18 cellular contexts compared by ENCODE assay signal in the genomic region with DNA sequence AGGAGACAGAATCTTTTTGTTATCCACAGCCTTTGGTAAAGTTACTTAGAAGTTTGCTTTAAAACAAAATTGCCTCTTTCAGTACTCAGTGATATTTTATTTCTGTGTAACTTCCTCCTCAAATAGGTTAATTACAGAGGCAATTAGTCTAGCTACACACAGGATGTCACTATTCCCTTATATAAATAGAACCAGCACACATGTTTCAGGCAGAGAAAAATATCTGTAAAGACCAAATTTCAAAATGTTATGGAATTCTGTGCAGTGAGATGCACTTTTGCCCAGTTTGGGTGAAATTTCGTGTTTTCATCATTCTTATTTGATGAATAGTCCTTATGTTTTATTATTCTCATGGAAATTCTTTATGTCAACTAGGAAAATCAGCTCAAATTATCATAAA.
DNase-seq lines count a peak whose midpoint lies in the region; ATAC-seq and TF ChIP-seq lines count a peak whose summit lies in the region.
"Had no signal": no experiment of that assay in that cellular context is flagged by ENCODE, and none has a peak within 500 bp of the region (broad histone marks: within the 10 kb centered on the region; RNA-seq: fewer than 3 reads in every experiment).

No MANE protein-coding gene starts in this region.

- no peak overlapping the region for H2AK5ac ChIP-seq in mesenchymal stem cell (ENCODE audit: low read length, severe bottlenecking)

- H3K36me3 Mint-ChIP-seq in naive thymus-derived CD8-positive, alpha-beta T cell = no peaks in the 10 kb centered on the region
- H3K36me3 Mint-ChIP-seq: activated naive CD8-positive, alpha-beta T cell treated with anti-CD3 and anti-CD28 coated beads, Interleukin-2, amount 10 ng/mL, durations not matched to agents 7 days and 5 days; natural killer cell treated with Interleukin-12 subunit alpha and Interleukin-12 subunit beta and Interleukin-15 and Interleukin-18, amount 100 ng/mL, for 72 hours had no signal

- no peaks in the 10 kb centered on the region for H3K79me2 ChIP-seq in DOHH2 (ENCODE audit: control insufficient read depth, low read length)
- H3K79me2 ChIP-seq in Loucy (ENCODE audit: insufficient read depth, low read length) = no peaks in the 10 kb centered on the region

- H3K9me3 ChIP-seq in DOHH2 (ENCODE audit: control insufficient read depth, insufficient read depth, low read length) = no peaks in the 10 kb centered on the region
- no peaks in the 10 kb centered on the region for H3K9me3 ChIP-seq in Loucy (ENCODE audit: insufficient read depth, low read depth, low read length)
- no peaks in the 10 kb centered on the region for H3K9me3 ChIP-seq in mesenchymal stem cell (ENCODE audit: control insufficient read depth, low read length)
- H3K9me3 ChIP-seq in left lung = no peaks in the 10 kb centered on the region
- H3K9me3 ChIP-seq: SJSA1, thoracic aorta had no signal

- no peaks in the 10 kb centered on the region for H3F3A ChIP-seq in DOHH2 (ENCODE audit: control insufficient read depth, insufficient read depth)
- H3F3A ChIP-seq in Loucy (ENCODE audit: low read depth) = no peaks in the 10 kb centered on the region

- no peak overlapping the region for H3K27ac ChIP-seq in DOHH2 (ENCODE audit: low read depth, low read length)
- no peak overlapping the region for H3K27ac ChIP-seq in mesenchymal stem cell (ENCODE audit: low read length, poor library complexity, severe bottlenecking)
- H3K27ac ChIP-seq in left lung = no peak overlapping the region
- H3K27ac ChIP-seq: SJSA1, thoracic aorta had no signal

- no CpG with 5 or more reads among the region's 1 CpG for WGBS in mesenchymal stem cell

- H3K4me1 ChIP-seq in DOHH2 (ENCODE audit: control insufficient read depth, low read length) (peaks cover 11% of the 10 kb centered on the region), Loucy (ENCODE audit: insufficient read depth, low read length, poor library complexity, severe bottlenecking) (peaks cover 32% of the 10 kb centered on the region), mesenchymal stem cell (ENCODE audit: control insufficient read depth, insufficient read depth, low read depth, low read length) (peaks cover 5% of the 10 kb centered on the region), left lung (no peaks in the 10 kb centered on the region)

- H3K14ac ChIP-seq in mesenchymal stem cell (ENCODE audit: low read length in 2 of 2) = no peak overlapping the region

- H4K8ac ChIP-seq in mesenchymal stem cell (ENCODE audit: low read length) = no peak overlapping the region

- no peak overlapping the region for H3K18ac ChIP-seq in mesenchymal stem cell (ENCODE audit: low read depth in 1 of 2, low read length in 2 of 2)

- no peak overlapping the region for H3K23ac ChIP-seq in mesenchymal stem cell (ENCODE audit: low read length in 2 of 2)

- H3K4ac ChIP-seq in mesenchymal stem cell (ENCODE audit: low read depth in 1 of 2, low read length in 2 of 2) = no peak overlapping the region

- POLR2A ChIA-PET in naive thymus-derived CD8-positive, alpha-beta T cell (lab: Charles Lee) = no interaction called here

- no peak overlapping the region for H3K27ac Mint-ChIP-seq in naive thymus-derived CD8-positive, alpha-beta T cell
- H3K27ac Mint-ChIP-seq: activated CD4-positive, alpha-beta T cell treated with anti-CD3 and anti-CD28 coated beads, Interleukin-2, amount 10 ng/mL, durations not matched to agents 24 days and 14 days; activated naive CD8-positive, alpha-beta T cell treated with anti-CD3 and anti-CD28 coated beads, Interleukin-2, amount 10 ng/mL, durations not matched to agents 7 days and 5 days; endodermal cell; natural killer cell treated with Interleukin-12 subunit alpha and Interleukin-12 subunit beta and Interleukin-15 and Interleukin-18, amount 100 ng/mL, for 72 hours had no signal

- no peaks in the 10 kb centered on the region for H4K20me1 ChIP-seq in DOHH2 (ENCODE audit: control insufficient read depth, insufficient read depth, low read depth, low read length)
- H4K20me1 ChIP-seq in Loucy (ENCODE audit: insufficient read depth, low read length, poor library complexity, severe bottlenecking) = no peaks in the 10 kb centered on the region

- TF ChIP-seq CTCF in DOHH2 (IDR thresholded peaks at IDR 0.05; ENCODE audit: low read depth, low read length, poor library complexity, severe bottlenecking) (peak; percentile 24), Loucy (conservative IDR thresholded peaks at IDR 0.05; ENCODE audit: low read length) (peak; percentile 70), left lung (IDR thresholded peaks at IDR 0.05) (no peak)

- H2BK5ac ChIP-seq in mesenchymal stem cell (ENCODE audit: low read depth, low read length, poor library complexity, severe bottlenecking) = no peak overlapping the region

- no peak overlapping the region for H3K4me3 Mint-ChIP-seq in naive thymus-derived CD8-positive, alpha-beta T cell
- H3K4me3 Mint-ChIP-seq: activated CD4-positive, alpha-beta T cell treated with anti-CD3 and anti-CD28 coated beads, Interleukin-2, amount 10 ng/mL, durations not matched to agents 24 days and 14 days; activated naive CD8-positive, alpha-beta T cell treated with anti-CD3 and anti-CD28 coated beads, Interleukin-2, amount 10 ng/mL, durations not matched to agents 7 days and 5 days; endodermal cell; natural killer cell treated with Interleukin-12 subunit alpha and Interleukin-12 subunit beta and Interleukin-15 and Interleukin-18, amount 100 ng/mL, for 72 hours had no signal

- no peaks in the 10 kb centered on the region for H3K4me1 Mint-ChIP-seq in naive thymus-derived CD8-positive, alpha-beta T cell
- H3K4me1 Mint-ChIP-seq: activated CD4-positive, alpha-beta T cell treated with anti-CD3 and anti-CD28 coated beads, Interleukin-2, amount 10 ng/mL, durations not matched to agents 24 days and 14 days; activated naive CD8-positive, alpha-beta T cell treated with anti-CD3 and anti-CD28 coated beads, Interleukin-2, amount 10 ng/mL, durations not matched to agents 7 days and 5 days had no signal

- DNase-seq in amniotic epithelial cell (ENCODE audit: low read depth) (peak; percentile 10), mesenchymal stem cell (peak; percentile 45), left lung (no peak)
- no peak for DNase-seq in activated T-cell treated with anti-CD3 and anti-CD28 coated beads, Interleukin-2, amount 50 U/mL, for 1 hour
- DNase-seq in naive thymus-derived CD8-positive, alpha-beta T cell = no peak
- DNase-seq: activated CD4-positive, alpha-beta T cell treated with anti-CD3 and anti-CD28 coated beads, Interleukin-2, amount 10 ng/mL, durations not matched to agents 24 days and 14 days; activated naive CD8-positive, alpha-beta T cell treated with anti-CD3 and anti-CD28 coated beads, Interleukin-2, amount 10 ng/mL, durations not matched to agents 7 days and 5 days; activated T-cell treated with anti-CD3 and anti-CD28 coated beads for 4 hours; endodermal cell; foreskin melanocyte; stimulated activated CD4-positive, alpha-beta T cell treated with anti-CD3 and anti-CD28 coated beads, Interleukin-2, amount 100 ng/mL, for 24 hours had no signal

- no peaks in the 10 kb centered on the region for H3K36me3 ChIP-seq in DOHH2 (ENCODE audit: control insufficient read depth, low read length)
- no peaks in the 10 kb centered on the region for H3K36me3 ChIP-seq in Loucy (ENCODE audit: insufficient read depth, low read length)
- H3K36me3 ChIP-seq in mesenchymal stem cell (ENCODE audit: control insufficient read depth in 1 of 2, insufficient read depth in 2 of 2, low read depth in 1 of 2, low read length in 2 of 2) = no peaks in the 10 kb centered on the region
- no peaks in the 10 kb centered on the region for H3K36me3 ChIP-seq in left lung
- H3K36me3 ChIP-seq: SJSA1, thoracic aorta had no signal

- H3K27me3 ChIP-seq in DOHH2 (ENCODE audit: control insufficient read depth, low read length) = peaks cover 4% of the 10 kb centered on the region; the same call in 1 of the 2 replicates
- H3K27me3 ChIP-seq in Loucy (ENCODE audit: insufficient read depth, low read length, poor library complexity, severe bottlenecking) = no peaks in the 10 kb centered on the region
- no peaks in the 10 kb centered on the region for H3K27me3 ChIP-seq in mesenchymal stem cell (ENCODE audit: control insufficient read depth in 1 of 2, insufficient read depth in 1 of 2, low read length in 2 of 2)
- no peaks in the 10 kb centered on the region for H3K27me3 ChIP-seq in left lung
- H3K27me3 ChIP-seq: SJSA1 had no signal

- H2BK15ac ChIP-seq in mesenchymal stem cell (ENCODE audit: low read depth, poor library complexity, severe bottlenecking) = no peak overlapping the region

- H3K9ac ChIP-seq in Loucy (ENCODE audit: low read depth, low read length, poor library complexity, severe bottlenecking) = no peak overlapping the region
- peak overlapping the region; percentile 16 for H3K9ac ChIP-seq in mesenchymal stem cell (ENCODE audit: low read length)

- no peak overlapping the region for H2BK12ac ChIP-seq in mesenchymal stem cell (ENCODE audit: low read length in 2 of 2)

- no peak overlapping the region for H4K91ac ChIP-seq in mesenchymal stem cell (ENCODE audit: low read length)

- no peak overlapping the region for H2AFZ ChIP-seq in Loucy (ENCODE audit: low read length)
- no peak overlapping the region for H2AFZ ChIP-seq in mesenchymal stem cell (ENCODE audit: low read depth, low read length)

- intact Hi-C loops in left lung (cut with DNase I) = no loop called here

- H3K4me2 ChIP-seq in DOHH2 (ENCODE audit: low read length) = no peak overlapping the region
- H3K4me2 ChIP-seq in Loucy (ENCODE audit: low read depth, low read length, poor library complexity, severe bottlenecking) = no peak overlapping the region
- H3K4me2 ChIP-seq in mesenchymal stem cell (ENCODE audit: low read length, poor library complexity, severe bottlenecking) = no peak overlapping the region

- H3K9me2 ChIP-seq in DOHH2 (replicated peaks; ENCODE audit: control insufficient read depth, low read length) (no peaks in the 10 kb centered on the region), Loucy (replicated peaks; ENCODE audit: low read depth, low read length) (no peaks in the 10 kb centered on the region)

- H3K27me3 Mint-ChIP-seq in naive thymus-derived CD8-positive, alpha-beta T cell = no peaks in the 10 kb centered on the region
- H3K27me3 Mint-ChIP-seq: activated CD4-positive, alpha-beta T cell treated with anti-CD3 and anti-CD28 coated beads, Interleukin-2, amount 10 ng/mL, durations not matched to agents 24 days and 14 days; activated naive CD8-positive, alpha-beta T cell treated with anti-CD3 and anti-CD28 coated beads, Interleukin-2, amount 10 ng/mL, durations not matched to agents 7 days and 5 days had no signal

- no peak overlapping the region for H2BK120ac ChIP-seq in mesenchymal stem cell (ENCODE audit: low read depth, low read length)

- ATAC-seq in GM18861 (IDR thresholded peaks at IDR 0.05; ENCODE audit: unreplicated experiment) = no peak
- no peak for ATAC-seq in naive thymus-derived CD8-positive, alpha-beta T cell
- ATAC-seq in left lung = no peak
- ATAC-seq: natural killer cell treated with Interleukin-12 subunit alpha and Interleukin-12 subunit beta and Interleukin-15 and Interleukin-18, amount 100 ng/mL, for 72 hours had no signal

- H3K79me1 ChIP-seq in mesenchymal stem cell (replicated peaks; ENCODE audit: low read length, poor library complexity, severe bottlenecking) = no peaks in the 10 kb centered on the region

- peaks cover 0 to 2% (median 0%) of the 10 kb centered on the region in 9 donors for H3K9me3 Mint-ChIP-seq in naive thymus-derived CD8-positive, alpha-beta T cell
- H3K9me3 Mint-ChIP-seq: activated CD4-positive, alpha-beta T cell treated with anti-CD3 and anti-CD28 coated beads, Interleukin-2, amount 10 ng/mL, durations not matched to agents 24 days and 14 days; activated naive CD8-positive, alpha-beta T cell treated with anti-CD3 and anti-CD28 coated beads, Interleukin-2, amount 10 ng/mL, durations not matched to agents 7 days and 5 days; endodermal cell; natural killer cell treated with Interleukin-12 subunit alpha and Interleukin-12 subunit beta and Interleukin-15 and Interleukin-18, amount 100 ng/mL, for 72 hours had no signal

- H3K4me3 ChIP-seq in DOHH2 (ENCODE audit: low read length) (no peak overlapping the region), Loucy (ENCODE audit: low read length, poor library complexity, severe bottlenecking) (no peak overlapping the region), mesenchymal stem cell (ENCODE audit: insufficient read depth in 1 of 2, low read depth in 1 of 2, low read length in 2 of 2) (no peak overlapping the region), left lung (no peak overlapping the region)
- H3K4me3 ChIP-seq: lung, SJSA1, thoracic aorta had no signal

Comparison
In these comparisons a context has a peak if more than half of its experiments do, and no peak if none do; other contexts are left out.
1. CTCF ChIP-seq: peak in DOHH2 (single experiment) and Loucy (single experiment); none in left lung (0 of 2).
2. DNase-seq: peak in amniotic epithelial cell (single experiment) and mesenchymal stem cell (single experiment); none in activated T-cell treated with anti-CD3 and anti-CD28 coated beads, Interleukin-2, amount 50 U/mL, for 1 hour (single experiment), naive thymus-derived CD8-positive, alpha-beta T cell (0 of 10) and left lung (0 of 2).